Comparison of ENCODE assay signal across 1 cellular context in genomic region chr5:178994580-178995340, GRCh38.
TF ChIP-seq lines count a peak whose summit lies in the region.

Gene GRM6 (minus strand): TSS chr5:178995320. CDS start chr5:178994944, 376 bp downstream.

TF ChIP-seq in WTC11, 78 proteins besides CTCF, POLR2A, EP300 and RAD21 (continued from another document):
- TF ChIP-seq PRDM15 (CRISPR knock-in tag; IDR thresholded peaks at IDR 0.05) (peak; percentile 74), ZNF263 (CRISPR knock-in tag; IDR thresholded peaks at IDR 0.05; ENCODE audit: low read depth) (no peak), USF2 (CRISPR knock-in tag; IDR thresholded peaks at IDR 0.05) (no peak), FOXP4 (CRISPR knock-in tag; IDR thresholded peaks at IDR 0.05) (peak; percentile 97; the same call in 1 of the 2 replicates), E2F5 (CRISPR knock-in tag; IDR thresholded peaks at IDR 0.05) (no peak), USF1 (CRISPR knock-in tag; IDR thresholded peaks at IDR 0.05) (no peak), JAZF1 (CRISPR knock-in tag; IDR thresholded peaks at IDR 0.05) (no peak), ZNF396 (CRISPR knock-in tag; IDR thresholded peaks at IDR 0.05; ENCODE audit: borderline replicate concordance) (no peak), ZNF232 (CRISPR knock-in tag; IDR thresholded peaks at IDR 0.05) (no peak), ZNF281 (CRISPR knock-in tag; IDR thresholded peaks at IDR 0.05) (no peak), ZBTB43 (CRISPR knock-in tag; IDR thresholded peaks at IDR 0.05) (no peak), ZNF121 (CRISPR knock-in tag; IDR thresholded peaks at IDR 0.05) (peak; percentile 68; the same call in 1 of the 2 replicates), ZNF416 (CRISPR knock-in tag; IDR thresholded peaks at IDR 0.05) (no peak), MAX (CRISPR knock-in tag; IDR thresholded peaks at IDR 0.05) (peak; percentile 67; the same call in 1 of the 2 replicates), ESRRA (CRISPR knock-in tag; IDR thresholded peaks at IDR 0.05; ENCODE audit: borderline replicate concordance) (peak; percentile 91; the same call in 1 of the 2 replicates), RORB (CRISPR knock-in tag; IDR thresholded peaks at IDR 0.05) (no peak), EMX1 (CRISPR knock-in tag; IDR thresholded peaks at IDR 0.05) (no peak), RELA (CRISPR knock-in tag; IDR thresholded peaks at IDR 0.05; ENCODE audit: borderline replicate concordance) (peak; percentile 93; the same call in 1 of the 2 replicates), ZNF512 (CRISPR knock-in tag; IDR thresholded peaks at IDR 0.05; ENCODE audit: borderline replicate concordance) (no peak), MXD4 (CRISPR knock-in tag; IDR thresholded peaks at IDR 0.05; ENCODE audit: borderline replicate concordance) (no peak)
